Comparison of ENCODE assay signal across 9 cellular contexts in the genomic region with DNA sequence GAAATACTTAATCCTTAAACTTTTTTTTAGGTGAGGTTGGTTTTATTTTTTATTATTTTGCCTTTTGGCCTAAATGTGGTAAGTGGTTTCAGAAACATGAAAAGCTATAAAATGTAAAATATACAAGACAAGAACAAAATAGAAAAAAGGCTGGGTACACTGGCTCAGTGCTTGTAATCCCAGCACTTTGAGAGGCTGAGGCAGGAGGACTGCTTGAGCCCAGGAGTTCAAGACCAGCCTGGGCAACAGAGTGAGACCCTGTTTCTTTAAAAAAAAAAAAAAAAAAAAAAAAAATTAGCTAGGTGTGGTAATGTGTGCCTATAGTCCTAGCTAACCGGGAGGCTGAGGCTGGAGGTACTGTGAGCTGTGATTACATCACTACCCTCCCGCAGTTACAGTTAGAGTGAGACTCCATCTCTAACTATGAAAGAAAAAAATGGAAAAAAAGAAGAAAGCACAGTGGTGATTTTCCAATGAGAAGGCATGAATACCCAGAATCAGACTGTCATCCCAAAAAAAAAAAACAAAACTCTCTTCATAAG.
DNase-seq lines count a peak whose midpoint lies in the region; ATAC-seq and TF ChIP-seq lines count a peak whose summit lies in the region.
"Had no signal": no experiment of that assay in that cellular context is flagged by ENCODE, and none has a peak within 500 bp of the region (broad histone marks: within the 10 kb centered on the region; RNA-seq: fewer than 3 reads in every experiment).

No MANE protein-coding gene starts in this region.

- BruUV-seq in Calu3 (replicated peaks; lab: Mats Ljungman, UMichigan), result no TSS peak

- TF ChIP-seq CTCF in right lobe of liver (IDR thresholded peaks at IDR 0.05) (no peak), Calu3 (IDR thresholded peaks at IDR 0.05; ENCODE audit: unreplicated experiment) (no peak), lower leg skin (IDR thresholded peaks at IDR 0.05) (no peak)

- peak overlapping the region; percentile 74 for H3K4me2 ChIP-seq in BLaER1

- peak overlapping the region; percentile 65 for H3K4me3 Mint-ChIP-seq in activated CD4-positive, alpha-beta T cell treated with anti-CD3 and anti-CD28 coated beads, Interleukin-2, amount 10 ng/mL, durations not matched to agents 7 days and 5 days
- no peak overlapping the region for H3K4me3 Mint-ChIP-seq in Calu3 (ENCODE audit: low read depth, unreplicated experiment)

- H3K9me3 ChIP-seq in BLaER1 (peaks cover 22% of the 10 kb centered on the region), right lobe of liver (no peaks in the 10 kb centered on the region)

- POLR2A ChIA-PET in activated CD4-positive, alpha-beta T cell treated with anti-CD3 and anti-CD28 coated beads, Interleukin-2, amount 10 ng/mL, durations not matched to agents 7 days and 5 days (lab: Charles Lee), result interaction anchor here (0.6 kb wide), 2 partner anchors 100 to 1690 kb away, joined by 3 read pairs; no protein-coding TSS in a partner anchor

- TF ChIP-seq POLR2A in right lobe of liver (IDR thresholded peaks at IDR 0.05) (peak; percentile 7), lower leg skin (IDR thresholded peaks at IDR 0.05) (no peak)

- peaks cover 39% of the 10 kb centered on the region for H3K36me3 Mint-ChIP-seq in activated CD4-positive, alpha-beta T cell treated with anti-CD3 and anti-CD28 coated beads, Interleukin-2, amount 10 ng/mL, durations not matched to agents 7 days and 5 days (ENCODE audit: low read depth)
- H3K36me3 Mint-ChIP-seq in Calu3 (ENCODE audit: insufficient read depth, unreplicated experiment), result no peaks in the 10 kb centered on the region

- peak overlapping the region; percentile 60 for H3K9ac ChIP-seq in BLaER1

- WGBS in right lobe of liver (ENCODE audit: insufficient coverage, low coverage, low lambda C conversion rate, missing lambda C conversion rate), result 3% methylated on average over 2 of the region's 2 CpGs
- WGBS in lower leg skin, 2 donors, result 13 to 24% methylated on average over 2 of the region's 2 CpGs

- H3K27me3 Mint-ChIP-seq in activated CD4-positive, alpha-beta T cell treated with anti-CD3 and anti-CD28 coated beads, Interleukin-2, amount 10 ng/mL, durations not matched to agents 7 days and 5 days, result no peaks in the 10 kb centered on the region
- H3K27me3 Mint-ChIP-seq in Calu3 (ENCODE audit: unreplicated experiment), result no peaks in the 10 kb centered on the region

- CTCF ChIA-PET in activated CD4-positive, alpha-beta T cell treated with anti-CD3 and anti-CD28 coated beads, Interleukin-2, amount 10 ng/mL, durations not matched to agents 7 days and 5 days (lab: Charles Lee), result interaction anchor here (0.7 to 4.1 kb wide), 7 partner anchors 11 to 509 kb away, joined by 3 to 38 read pairs (median 3); no protein-coding TSS in a partner anchor
- CTCF ChIA-PET in Calu3 (lab: Charles Lee), result interaction anchor here (0.6 kb wide), 2 partner anchors 196 to 985 kb away, joined by 3 read pairs; no protein-coding TSS in a partner anchor

- intact Hi-C loops in right lobe of liver (cut with DNase I) (no loop called here), Calu3 (cut with micrococcal nuclease; ENCODE audit: unreplicated experiment) (no loop called here), lower leg skin (cut with DNase I; ENCODE audit: low total_unique reads) (no loop called here)

- peaks cover 6% of the 10 kb centered on the region for H3K9me3 Mint-ChIP-seq in activated CD4-positive, alpha-beta T cell treated with anti-CD3 and anti-CD28 coated beads, Interleukin-2, amount 10 ng/mL, durations not matched to agents 7 days and 5 days
- H3K9me3 Mint-ChIP-seq in Calu3 (ENCODE audit: low read depth, unreplicated experiment), result no peaks in the 10 kb centered on the region

- H3K4me3 ChIP-seq in BLaER1 (no peak overlapping the region), right lobe of liver (no peak overlapping the region), lower leg skin (ENCODE audit: low read depth, poor library complexity, severe bottlenecking) (no peak overlapping the region)

- DNase-seq in activated CD4-positive, alpha-beta T cell treated with anti-CD3 and anti-CD28 coated beads, Interleukin-2, amount 10 ng/mL, durations not matched to agents 7 days and 5 days, result peak; percentile 67
- DNase-seq in right lobe of liver, result no peak
- no peak for DNase-seq in Calu3
- no peak for DNase-seq in GM19240 (ENCODE audit: insufficient read length, low spot score)
- DNase-seq in occipital lobe (lab: John Stamatoyannopoulos, UW), result no peak
- no peak for DNase-seq in lower leg skin (ENCODE audit: low spot score in 2 of 2)
- DNase-seq: WERI-Rb-1 had no signal

- ATAC-seq in GM21825 (IDR thresholded peaks at IDR 0.05; ENCODE audit: unreplicated experiment) (peak; percentile 33), right lobe of liver (peak; percentile 45 to 58 (median 48))

- no peaks in the 10 kb centered on the region for H4K20me1 ChIP-seq in BLaER1

- H3K36me3 ChIP-seq in BLaER1 (peaks cover 4% of the 10 kb centered on the region; the same call in 1 of the 2 replicates), right lobe of liver (no peaks in the 10 kb centered on the region)
- H3K36me3 ChIP-seq: WERI-Rb-1 had no signal

- peak overlapping the region; percentile 94 for H3K27ac Mint-ChIP-seq in activated CD4-positive, alpha-beta T cell treated with anti-CD3 and anti-CD28 coated beads, Interleukin-2, amount 10 ng/mL, durations not matched to agents 7 days and 5 days
- H3K27ac Mint-ChIP-seq in Calu3 (ENCODE audit: unreplicated experiment), result no peak overlapping the region

- H3K4me1 ChIP-seq in BLaER1 (peaks cover 58% of the 10 kb centered on the region), right lobe of liver (peaks cover 0 to 44% (median 18%) of the 10 kb centered on the region in 4 donors)

- H3K27ac ChIP-seq in BLaER1 (peak overlapping the region; percentile 92), right lobe of liver (peak overlapping the region; percentile 36 to 96 (median 83))
- H3K27ac ChIP-seq: WERI-Rb-1 had no signal

- peaks cover 67% of the 10 kb centered on the region for H3K4me1 Mint-ChIP-seq in activated CD4-positive, alpha-beta T cell treated with anti-CD3 and anti-CD28 coated beads, Interleukin-2, amount 10 ng/mL, durations not matched to agents 7 days and 5 days
- no peaks in the 10 kb centered on the region for H3K4me1 Mint-ChIP-seq in Calu3 (ENCODE audit: low read depth, unreplicated experiment)

- H3K27me3 ChIP-seq in BLaER1 (no peaks in the 10 kb centered on the region), right lobe of liver (no peaks in the 10 kb centered on the region)
